Comparison of ENCODE assay signal across 8 cellular contexts in genomic region chr5:142472306-142472951, GRCh38.
DNase-seq lines count a peak whose midpoint lies in the region; ATAC-seq and TF ChIP-seq lines count a peak whose summit lies in the region.

No MANE protein-coding gene starts in this region.

- dilution Hi-C loops in IMR-90 (cut with HindIII; ENCODE audit: low sequenced_read_pairs, unreplicated experiment): no loop called here

- BruUV-seq in IMR-90 (replicated peaks; lab: Mats Ljungman, UMichigan): no TSS peak

- TF ChIP-seq RAD21 in IMR-90 (IDR thresholded peaks at IDR 0.05; ENCODE audit: low read length): no peak

- H2BK20ac ChIP-seq in IMR-90 (ENCODE audit: low read depth, low read length): peak overlapping the region; percentile 96

- H3K4me3 ChIP-seq in IMR-90 (ENCODE audit: insufficient read depth, low read depth, low read length): no peak overlapping the region
- H3K4me3 ChIP-seq in fibroblast of villous mesenchyme (ENCODE audit: low read depth, low read length): no peak overlapping the region

- WGBS in IMR-90 (ENCODE audit: extremely low coverage in 2 of 2, insufficient read length in 1 of 2), 2 experiments: no CpG with 5 or more reads among the region's 7 CpGs

- H2AK5ac ChIP-seq in IMR-90 (ENCODE audit: low read depth, low read length): peak overlapping the region; percentile 38

- peak overlapping the region; percentile 93 for H3K4ac ChIP-seq in IMR-90 (ENCODE audit: low read depth, low read length)

- peak overlapping the region; percentile 6 to 81 for H4K8ac ChIP-seq in IMR-90 (ENCODE audit: low read depth in 2 of 2, low read length in 2 of 2)

- peak overlapping the region; percentile 77; the same call in 1 of the 2 replicates for H4K91ac ChIP-seq in IMR-90 (ENCODE audit: insufficient read depth, low read depth, low read length)

- H3K23ac ChIP-seq in IMR-90 (ENCODE audit: low read depth, low read length): peak overlapping the region; percentile 89

- no peak overlapping the region for H3K4me3 Mint-ChIP-seq in activated CD8-positive, alpha-beta memory T cell treated with anti-CD3 and anti-CD28 coated beads, Interleukin-2, amount 10 ng/mL, durations not matched to agents 7 days and 5 days
- H3K4me3 Mint-ChIP-seq in stimulated activated memory B cell treated with anti-CD40 and anti-IgM and Interleukin-4, amounts not matched to agents 10 μg/mL and 1 μg/mL and 100 μg/mL, for 72 hours: no peak overlapping the region

- H3K36me3 Mint-ChIP-seq in activated CD8-positive, alpha-beta memory T cell treated with anti-CD3 and anti-CD28 coated beads, Interleukin-2, amount 10 ng/mL, durations not matched to agents 7 days and 5 days: no peaks in the 10 kb centered on the region
- no peaks in the 10 kb centered on the region for H3K36me3 Mint-ChIP-seq in stimulated activated memory B cell treated with anti-CD40 and anti-IgM and Interleukin-4, amounts not matched to agents 10 μg/mL and 1 μg/mL and 100 μg/mL, for 72 hours

- peak overlapping the region; percentile 62 for H2AFZ ChIP-seq in IMR-90 (replicated peaks; ENCODE audit: low read length, poor library complexity)

- peaks cover 25% of the 10 kb centered on the region for H3K9me1 ChIP-seq in IMR-90 (ENCODE audit: insufficient read depth, low read length)

- POLR2A ChIA-PET in IMR-90 (lab: Charles Lee; ENCODE audit: unreplicated experiment): no interaction called here

- peak overlapping the region; percentile 62; the same call in 1 of the 2 replicates for H3K27ac ChIP-seq in IMR-90 (ENCODE audit: insufficient read depth, low read length)

- peak overlapping the region; percentile 91 for H3K14ac ChIP-seq in IMR-90 (replicated peaks; ENCODE audit: low read depth, low read length)

- peak overlapping the region; percentile 64 for H3K27ac Mint-ChIP-seq in activated CD8-positive, alpha-beta memory T cell treated with anti-CD3 and anti-CD28 coated beads, Interleukin-2, amount 10 ng/mL, durations not matched to agents 7 days and 5 days
- H3K27ac Mint-ChIP-seq in stimulated activated memory B cell treated with anti-CD40 and anti-IgM and Interleukin-4, amounts not matched to agents 10 μg/mL and 1 μg/mL and 100 μg/mL, for 72 hours: no peak overlapping the region

- peaks cover 3 to 14% of the 10 kb centered on the region in 2 experiments; a peak in 2 of 4 replicates for H3K79me1 ChIP-seq in IMR-90 (ENCODE audit: low read depth in 1 of 2, low read length in 2 of 2)

- H3K9ac ChIP-seq in IMR-90 (ENCODE audit: low read depth, low read length): no peak overlapping the region; the same call in 1 of the 2 replicates

- H3K18ac ChIP-seq in IMR-90 (ENCODE audit: low read depth, low read length): peak overlapping the region; percentile 63; the same call in 1 of the 2 replicates

- in situ Hi-C loops in IMR-90 (cut with MboI; ENCODE audit: low sequenced_read_pairs) (no loop called here), G401 (cut with HindIII; ENCODE audit: low sequenced_read_pairs) (no loop called here)

- CTCF ChIA-PET in IMR-90 (lab: Yijun Ruan, JAX): interaction anchor here (0.7 kb wide), 1 partner anchor 54 kb away, joined by 8 read pairs; no protein-coding TSS in a partner anchor
- CTCF ChIA-PET in activated CD8-positive, alpha-beta memory T cell treated with anti-CD3 and anti-CD28 coated beads, Interleukin-2, amount 10 ng/mL, durations not matched to agents 7 days and 5 days (lab: Charles Lee): no interaction called here

- no peaks in the 10 kb centered on the region for H3K9me3 Mint-ChIP-seq in activated CD8-positive, alpha-beta memory T cell treated with anti-CD3 and anti-CD28 coated beads, Interleukin-2, amount 10 ng/mL, durations not matched to agents 7 days and 5 days (ENCODE audit: low read depth)
- H3K9me3 Mint-ChIP-seq in stimulated activated memory B cell treated with anti-CD40 and anti-IgM and Interleukin-4, amounts not matched to agents 10 μg/mL and 1 μg/mL and 100 μg/mL, for 72 hours: no peaks in the 10 kb centered on the region

- H3K4me1 ChIP-seq in IMR-90 (ENCODE audit: control insufficient read depth, insufficient read depth, low read length): peaks cover 5% of the 10 kb centered on the region

- no peaks in the 10 kb centered on the region for H4K20me1 ChIP-seq in IMR-90 (ENCODE audit: insufficient read depth, low read length)

- H2BK120ac ChIP-seq in IMR-90 (ENCODE audit: low read depth, low read length): peak overlapping the region; percentile 92

- intact Hi-C loops in IMR-90 (cut with micrococcal nuclease): no loop called here

- H2BK5ac ChIP-seq in IMR-90 (ENCODE audit: low read depth, low read length, poor library complexity, severe bottlenecking): peak overlapping the region; percentile 89

- H2AK9ac ChIP-seq in IMR-90 (replicated peaks; ENCODE audit: low read depth, low read length, poor library complexity): no peak overlapping the region

- no peaks in the 10 kb centered on the region for H3K27me3 Mint-ChIP-seq in activated CD8-positive, alpha-beta memory T cell treated with anti-CD3 and anti-CD28 coated beads, Interleukin-2, amount 10 ng/mL, durations not matched to agents 7 days and 5 days
- peaks cover 9% of the 10 kb centered on the region for H3K27me3 Mint-ChIP-seq in stimulated activated memory B cell treated with anti-CD40 and anti-IgM and Interleukin-4, amounts not matched to agents 10 μg/mL and 1 μg/mL and 100 μg/mL, for 72 hours

- H3K56ac ChIP-seq in IMR-90 (ENCODE audit: extremely low read depth, insufficient read depth, low read length): peak overlapping the region; percentile 75

- TF ChIP-seq POLR2A in IMR-90 (IDR thresholded peaks at IDR 0.05; ENCODE audit: low read depth, low read length): no peak

- peak overlapping the region; percentile 5; the same call in 1 of the 2 replicates for H3K4me2 ChIP-seq in IMR-90 (ENCODE audit: low read depth, low read length)

- no peak overlapping the region for H4K5ac ChIP-seq in IMR-90 (ENCODE audit: low read depth, low read length)

- H2BK15ac ChIP-seq in IMR-90 (ENCODE audit: low read depth, low read length): peak overlapping the region; percentile 79; the same call in 1 of the 3 replicates

- peak; percentile 90 for ATAC-seq in IMR-90 (ENCODE audit: low read depth)
- ATAC-seq in activated CD8-positive, alpha-beta memory T cell treated with anti-CD3 and anti-CD28 coated beads, Interleukin-2, amount 10 ng/mL, durations not matched to agents 7 days and 5 days: peak; percentile 97
- no peak for ATAC-seq in HG03095 (IDR thresholded peaks at IDR 0.05; ENCODE audit: unreplicated experiment)
- no peak for ATAC-seq in stimulated activated memory B cell treated with anti-CD40 and anti-IgM and Interleukin-4, amounts not matched to agents 10 μg/mL and 1 μg/mL and 100 μg/mL, for 72 hours
- ATAC-seq in GM19397 (IDR thresholded peaks at IDR 0.05; ENCODE audit: unreplicated experiment): no peak

- DNase-seq in IMR-90: peak; percentile 96
- peak; percentile 72 for DNase-seq in activated CD8-positive, alpha-beta memory T cell treated with anti-CD3 and anti-CD28 coated beads, Interleukin-2, amount 10 ng/mL, durations not matched to agents 7 days and 5 days
- DNase-seq in fibroblast of villous mesenchyme (ENCODE audit: low read depth): peak; percentile 67
- peak; percentile 9 to 56 for DNase-seq in stimulated activated CD8-positive, alpha-beta memory T cell treated with anti-CD3 and anti-CD28 coated beads, Interleukin-7, amount 100 ng/mL, for 48 hours (ENCODE audit: extremely low read depth in 1 of 2, low read depth in 1 of 2)
- DNase-seq in G401 (ENCODE audit: low spot score): no peak

- no peaks in the 10 kb centered on the region for H3K27me3 ChIP-seq in IMR-90 (ENCODE audit: control insufficient read depth, insufficient read depth, low read length)

- TF ChIP-seq CTCF in IMR-90 (conservative IDR thresholded peaks at IDR 0.05; ENCODE audit: low read depth, low read length) (no peak), fibroblast of villous mesenchyme (IDR thresholded peaks at IDR 0.05; ENCODE audit: insufficient read depth, low read depth, low read length) (no peak)

- peaks cover 10% of the 10 kb centered on the region for H3K4me1 Mint-ChIP-seq in activated CD8-positive, alpha-beta memory T cell treated with anti-CD3 and anti-CD28 coated beads, Interleukin-2, amount 10 ng/mL, durations not matched to agents 7 days and 5 days
- H3K4me1 Mint-ChIP-seq in stimulated activated memory B cell treated with anti-CD40 and anti-IgM and Interleukin-4, amounts not matched to agents 10 μg/mL and 1 μg/mL and 100 μg/mL, for 72 hours: no peaks in the 10 kb centered on the region

- no peaks in the 10 kb centered on the region for H3K9me3 ChIP-seq in IMR-90 (ENCODE audit: control insufficient read depth, insufficient read depth, low read length)

- no peaks in the 10 kb centered on the region for H3K36me3 ChIP-seq in IMR-90 (ENCODE audit: control insufficient read depth, insufficient read depth, low read length)

TF ChIP-seq in IMR-90, 13 proteins besides CTCF, POLR2A, EP300 and RAD21 (continues in another document):
- TF ChIP-seq MAFK (IDR thresholded peaks at IDR 0.05; ENCODE audit: low read depth, low read length) (peak; percentile 61; the same call in 1 of the 2 replicates), SMC3 (IDR thresholded peaks at IDR 0.05; ENCODE audit: low read depth, low read length) (no peak), CHD1 (IDR thresholded peaks at IDR 0.05; ENCODE audit: low read depth, low read length) (no peak), RCOR1 (IDR thresholded peaks at IDR 0.05; ENCODE audit: insufficient replicate concordance, low read length) (peak; percentile 46), CEBPB (IDR thresholded peaks at IDR 0.05; ENCODE audit: low read depth, low read length) (peak; percentile 97), MXI1 (IDR thresholded peaks at IDR 0.05; ENCODE audit: borderline replicate concordance, low read depth, low read length) (no peak), ELK1 (IDR thresholded peaks at IDR 0.05; ENCODE audit: borderline replicate concordance, low read depth, low read length) (no peak), FOS (IDR thresholded peaks at IDR 0.05; ENCODE audit: low read depth, low read length) (peak; percentile 80), USF2 (IDR thresholded peaks at IDR 0.05; ENCODE audit: low read depth, low read length) (no peak)

Comparison
In these comparisons a context has a peak if more than half of its experiments do, and no peak if none do; other contexts are left out.
1. ATAC-seq: peak in IMR-90 (single experiment) and activated CD8-positive, alpha-beta memory T cell treated with anti-CD3 and anti-CD28 coated beads, Interleukin-2, amount 10 ng/mL, durations not matched to agents 7 days and 5 days (single experiment); none in HG03095 (single experiment), stimulated activated memory B cell treated with anti-CD40 and anti-IgM and Interleukin-4, amounts not matched to agents 10 μg/mL and 1 μg/mL and 100 μg/mL, for 72 hours (single experiment) and GM19397 (single experiment).